Comparison of ENCODE assay signal across 25 cellular contexts in the genomic region with DNA sequence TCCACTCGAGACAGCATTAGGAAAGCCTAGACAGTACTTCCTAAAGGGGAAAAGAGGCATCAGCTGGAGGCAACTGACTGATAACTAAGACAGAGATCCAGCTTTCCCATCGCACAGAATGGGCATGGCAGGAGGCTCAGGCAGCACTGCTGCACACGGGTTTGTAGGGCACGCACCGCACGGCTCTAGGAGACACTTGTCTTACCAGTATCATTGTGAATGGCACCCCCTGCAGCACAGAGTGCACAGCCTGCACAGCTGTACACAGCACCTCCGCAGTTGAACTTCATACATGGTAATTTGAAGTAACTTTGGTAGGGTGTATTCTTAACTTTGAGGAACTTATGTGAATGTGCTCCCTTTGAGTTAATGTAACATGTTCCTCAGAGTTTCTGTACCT.
DNase-seq lines count a peak whose midpoint lies in the region; ATAC-seq and TF ChIP-seq lines count a peak whose summit lies in the region.
"Had no signal": no experiment of that assay in that cellular context is flagged by ENCODE, and none has a peak within 500 bp of the region (broad histone marks: within the 10 kb centered on the region; RNA-seq: fewer than 3 reads in every experiment).

No MANE protein-coding gene starts in this region.

- ATAC-seq in heart left ventricle (peak in 3 of 4 donors; percentile 51 to 67 (median 62)), right cardiac atrium (no peak), GM21528 (IDR thresholded peaks at IDR 0.05; ENCODE audit: low FRiP score, unreplicated experiment) (no peak)
- ATAC-seq: lower lobe of right lung; natural killer cell treated with Interleukin-12 subunit alpha and Interleukin-12 subunit beta and Interleukin-15 and Interleukin-18, amount 100 ng/mL, for 72 hours had no signal

- H3K27ac ChIP-seq in heart left ventricle (no peak overlapping the region), right cardiac atrium (ENCODE audit: low read length) (no peak overlapping the region), WERI-Rb-1 (no peak overlapping the region), esophagus muscularis mucosa (replicated peaks in 1 of 4) (no peak overlapping the region)
- H3K27ac ChIP-seq: colonic mucosa, epithelial cell of prostate, lower lobe of right lung, ovary, upper lobe of left lung, VCaP had no signal

- H3K36me3 ChIP-seq in heart left ventricle (peaks cover 0 to 64% (median 45%) of the 10 kb centered on the region in 9 donors), WERI-Rb-1 (no peaks in the 10 kb centered on the region; the same call in 1 of the 2 replicates), esophagus muscularis mucosa (peaks cover 39 to 74% (median 50%) of the 10 kb centered on the region in 4 donors)
- H3K36me3 ChIP-seq: colonic mucosa, ovary had no signal

- H3K27me3 ChIP-seq in heart left ventricle = no peaks in the 10 kb centered on the region
- no peaks in the 10 kb centered on the region for H3K27me3 ChIP-seq in right cardiac atrium (ENCODE audit: control insufficient read depth, insufficient read depth)
- no peaks in the 10 kb centered on the region for H3K27me3 ChIP-seq in WERI-Rb-1 (ENCODE audit: insufficient read depth, low read depth, severe bottlenecking)
- H3K27me3 ChIP-seq in esophagus muscularis mucosa = no peaks in the 10 kb centered on the region
- H3K27me3 ChIP-seq: colonic mucosa, ovary, upper lobe of left lung had no signal

- peaks cover 0 to 16% (median 4%) of the 10 kb centered on the region in 12 donors for H3K4me1 ChIP-seq in heart left ventricle
- peaks cover 5% of the 10 kb centered on the region for H3K4me1 ChIP-seq in right cardiac atrium (ENCODE audit: control insufficient read depth, insufficient read depth, low read length)
- H3K4me1 ChIP-seq in esophagus muscularis mucosa = no peaks in the 10 kb centered on the region
- H3K4me1 ChIP-seq: colonic mucosa, lower lobe of right lung, upper lobe of left lung had no signal

- DNase-seq in heart left ventricle = no peak
- no peak for DNase-seq in right cardiac atrium
- peak; percentile 3 for DNase-seq in HT-29 (ENCODE audit: low spot score)
- peak; percentile 30 for DNase-seq in WERI-Rb-1
- DNase-seq in esophagus muscularis mucosa (ENCODE audit: extremely low spot score) = no peak
- no peak for DNase-seq in HUDEP-2 (lab: John Stamatoyannopoulos, UW; ENCODE audit: unreplicated experiment in 76 of 76)
- DNase-seq: activated CD4-positive, alpha-beta T cell treated with anti-CD3 and anti-CD28 coated beads, Interleukin-2, amount 10 ng/mL, durations not matched to agents 7 days and 5 days; anterior cingulate cortex; colonic mucosa; effector CD8-positive, alpha-beta T cell; kidney; lower lobe of right lung; NCI-H1417 treated with DMSO at 0.1 percent for 48 hours; NCI-H2081; NCI-H226; NCI-H748 treated with DMSO at 0.1 percent for 48 hours; ovary; retina; SHP77; small intestine; upper lobe of left lung had no signal

- TF ChIP-seq CTCF in heart left ventricle (IDR thresholded peaks at IDR 0.05) = peak in 2 of 12 donors; percentile 17 to 22
- no peak; the same call in 1 of the 2 replicates for TF ChIP-seq CTCF in WERI-Rb-1 (IDR thresholded peaks at IDR 0.05; ENCODE audit: low read depth, low read length)
- no peak for TF ChIP-seq CTCF in esophagus muscularis mucosa (IDR thresholded peaks at IDR 0.05)

- H3K4me3 ChIP-seq in heart left ventricle (no peak overlapping the region), right cardiac atrium (ENCODE audit: low read length) (no peak overlapping the region), WERI-Rb-1 (ENCODE audit: low read depth, low read length) (no peak overlapping the region), esophagus muscularis mucosa (no peak overlapping the region)
- H3K4me3 ChIP-seq: colonic mucosa, lower lobe of right lung, ovary, upper lobe of left lung had no signal

- TF ChIP-seq EP300 in esophagus muscularis mucosa (IDR thresholded peaks at IDR 0.05) = no peak

- 84 to 88% (median 87%) methylated on average over 7 of the region's 7 CpGs for WGBS in heart left ventricle, 4 donors
- WGBS in right cardiac atrium = 84% methylated on average over 7 of the region's 7 CpGs
- WGBS in esophagus muscularis mucosa = 92% methylated on average over 7 of the region's 7 CpGs

- H3K9me3 ChIP-seq in heart left ventricle (no peaks in the 10 kb centered on the region), right cardiac atrium (ENCODE audit: control insufficient read depth, low read length) (no peaks in the 10 kb centered on the region), WERI-Rb-1 (ENCODE audit: severe bottlenecking) (no peaks in the 10 kb centered on the region), esophagus muscularis mucosa (no peaks in the 10 kb centered on the region)
- H3K9me3 ChIP-seq: colonic mucosa, lower lobe of right lung, ovary, upper lobe of left lung had no signal

- TF ChIP-seq POLR2A in heart left ventricle (IDR thresholded peaks at IDR 0.05) (no peak), esophagus muscularis mucosa (IDR thresholded peaks at IDR 0.05; ENCODE audit: low read depth) (no peak)

- intact Hi-C loops in heart left ventricle (cut with DNase I) = no loop called here
- intact Hi-C loops in right cardiac atrium (cut with DNase I) = no loop called here
- intact Hi-C loops in esophagus muscularis mucosa (cut with DNase I) = no loop called here

Comparison
In these comparisons a context has a peak if more than half of its experiments do, and no peak if none do; other contexts are left out.
1. ATAC-seq: peak in heart left ventricle (3 of 4); none in right cardiac atrium (0 of 2) and GM21528 (single experiment).
2. DNase-seq: peak in HT-29 (single experiment) and WERI-Rb-1 (single experiment); none in heart left ventricle (0 of 5), right cardiac atrium (0 of 3), esophagus muscularis mucosa (single experiment) and HUDEP-2 (0 of 76).